In the genomic region with DNA sequence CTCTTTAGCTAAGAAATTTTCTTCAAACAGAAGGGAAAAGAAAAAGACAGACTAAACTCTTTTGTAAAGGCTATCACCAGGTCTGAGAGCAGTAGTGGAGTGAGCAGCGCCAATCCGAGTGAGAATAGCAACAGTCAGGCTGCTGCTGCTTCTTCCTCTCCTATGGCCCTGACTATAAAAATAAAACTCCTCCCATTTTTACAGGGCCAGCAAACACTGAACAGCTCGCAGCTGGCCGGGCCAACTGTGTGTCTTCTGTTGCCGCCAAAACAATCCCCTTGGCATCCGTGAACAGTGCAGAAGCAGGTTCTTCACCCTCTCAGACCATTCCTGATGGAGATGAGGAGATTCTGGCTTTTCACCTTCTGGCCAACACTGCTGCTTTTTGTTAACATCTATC, we compare ENCODE assay signal across 17 cellular contexts.
DNase-seq lines count a peak whose midpoint lies in the region; ATAC-seq and TF ChIP-seq lines count a peak whose summit lies in the region.
"Had no signal": no experiment of that assay in that cellular context is flagged by ENCODE, and none has a peak within 500 bp of the region (broad histone marks: within the 10 kb centered on the region; RNA-seq: fewer than 3 reads in every experiment).

No MANE protein-coding gene starts in this region.

- H3K36me3 Mint-ChIP-seq in GM23338 (ENCODE audit: low read depth), result no peaks in the 10 kb centered on the region
- no peaks in the 10 kb centered on the region for H3K36me3 Mint-ChIP-seq in mesothelial cell of epicardium
- H3K36me3 Mint-ChIP-seq: IgD-negative memory B cell had no signal

- no peaks in the 10 kb centered on the region for H3K4me1 ChIP-seq in GM23338 (ENCODE audit: insufficient read depth)

- H3K79me2 ChIP-seq in GM23338 (replicated peaks; ENCODE audit: insufficient read depth), result no peaks in the 10 kb centered on the region

- H3K27ac Mint-ChIP-seq in GM23338, result no peak overlapping the region
- no peak overlapping the region for H3K27ac Mint-ChIP-seq in mesothelial cell of epicardium
- H3K27ac Mint-ChIP-seq: H9, IgD-negative memory B cell had no signal

- H3K27me3 Mint-ChIP-seq in GM23338 (ENCODE audit: insufficient read depth, low read depth, poor library complexity) (peaks cover 2% of the 10 kb centered on the region), mesothelial cell of epicardium (ENCODE audit: low read depth) (no peaks in the 10 kb centered on the region)
- H3K27me3 Mint-ChIP-seq: IgD-negative memory B cell had no signal

- DNase-seq in COLO668 (lab: John Stamatoyannopoulos, UW; ENCODE audit: unreplicated experiment) (peak; percentile 36), GM23338 (ENCODE audit: low spot score) (no peak), NCI-H2196 treated with DMSO at 0.1 percent for 48 hours (lab: John Stamatoyannopoulos, UW; ENCODE audit: unreplicated experiment) (peak; percentile 32), left colon (peak in 1 of 2 donors; percentile 5), SKM-1 (lab: John Stamatoyannopoulos, UW; ENCODE audit: unreplicated experiment) (no peak), mesothelial cell of epicardium (ENCODE audit: low spot score in 2 of 2, unreplicated experiment in 2 of 2) (no peak)
- no peak for DNase-seq in activated CD4-positive, alpha-beta T cell treated with anti-CD3 and anti-CD28 coated beads for 4 hours
- DNase-seq: C1 segment of cervical spinal cord, DMS79, H9, NCI-H1436, NCI-H2081, NCI-H2227 treated with DMSO at 0.1 percent for 48 hours, NCI-H526 treated with DMSO at 0.1 percent for 48 hours, PC-3 had no signal

- peak overlapping the region; percentile 76 for H2AFZ ChIP-seq in GM23338

- no peaks in the 10 kb centered on the region for H3K4me1 Mint-ChIP-seq in GM23338
- H3K4me1 Mint-ChIP-seq in mesothelial cell of epicardium, result no peaks in the 10 kb centered on the region

- ATAC-seq in GM23338 (no peak), left colon (peak; percentile 64)
- ATAC-seq: PC-3 had no signal

- H3K9me2 ChIP-seq in GM23338 (ENCODE audit: insufficient read depth), result peaks cover 1% of the 10 kb centered on the region; the same call in 1 of the 2 replicates

- no peak overlapping the region for H3K4me2 ChIP-seq in GM23338

- no peaks in the 10 kb centered on the region for H3F3A ChIP-seq in GM23338 (replicated peaks; ENCODE audit: low read depth)

- no peaks in the 10 kb centered on the region for H4K20me1 ChIP-seq in GM23338 (replicated peaks; ENCODE audit: insufficient read depth)

- TF ChIP-seq CTCF in GM23338 (conservative IDR thresholded peaks at IDR 0.05; ENCODE audit: low read depth in 2 of 2) (no peak), mesothelial cell of epicardium (IDR thresholded peaks at IDR 0.05; ENCODE audit: unreplicated experiment) (no peak)

- peaks cover 3% of the 10 kb centered on the region; the same call in 1 of the 3 replicates for H3K9me3 Mint-ChIP-seq in GM23338
- H3K9me3 Mint-ChIP-seq in mesothelial cell of epicardium, result no peaks in the 10 kb centered on the region
- H3K9me3 Mint-ChIP-seq: H9 had no signal

- no peaks in the 10 kb centered on the region for H3K36me3 ChIP-seq in GM23338 (ENCODE audit: insufficient read depth)

- no peak overlapping the region for H3K4me3 ChIP-seq in GM23338

- H3K4me3 Mint-ChIP-seq in GM23338 (no peak overlapping the region), mesothelial cell of epicardium (no peak overlapping the region)
- H3K4me3 Mint-ChIP-seq: H9, IgD-negative memory B cell had no signal

- no peaks in the 10 kb centered on the region for H3K27me3 ChIP-seq in GM23338 (ENCODE audit: insufficient read depth)

- no peak overlapping the region for H3K27ac ChIP-seq in GM23338 (ENCODE audit: low read depth)
- H3K27ac ChIP-seq: RWPE1 had no signal

- intact Hi-C loops in left colon (cut with DNase I, micrococcal nuclease), result no loop called here

TF ChIP-seq in GM23338, 12 proteins besides CTCF, POLR2A, EP300 and RAD21 (continues in another document):
- TF ChIP-seq STAT1 (IDR thresholded peaks at IDR 0.05; ENCODE audit: unreplicated experiment) (no peak), NANOG (IDR thresholded peaks at IDR 0.05; ENCODE audit: borderline replicate concordance) (no peak), POLR2AphosphoS5 (IDR thresholded peaks at IDR 0.05; ENCODE audit: low read depth) (no peak), ZNF114 (CRISPR knock-in tag; IDR thresholded peaks at IDR 0.05) (no peak), CREB1 (CRISPR knock-in tag; IDR thresholded peaks at IDR 0.05; ENCODE audit: low read depth) (no peak), EZH2 (IDR thresholded peaks at IDR 0.05; ENCODE audit: low read depth, unreplicated experiment) (no peak), ZNF331 (CRISPR knock-in tag; IDR thresholded peaks at IDR 0.05; ENCODE audit: low read depth) (no peak), JUNB (IDR thresholded peaks at IDR 0.05; ENCODE audit: unreplicated experiment) (no peak)
- TF ChIP-seq, protein P1, sequence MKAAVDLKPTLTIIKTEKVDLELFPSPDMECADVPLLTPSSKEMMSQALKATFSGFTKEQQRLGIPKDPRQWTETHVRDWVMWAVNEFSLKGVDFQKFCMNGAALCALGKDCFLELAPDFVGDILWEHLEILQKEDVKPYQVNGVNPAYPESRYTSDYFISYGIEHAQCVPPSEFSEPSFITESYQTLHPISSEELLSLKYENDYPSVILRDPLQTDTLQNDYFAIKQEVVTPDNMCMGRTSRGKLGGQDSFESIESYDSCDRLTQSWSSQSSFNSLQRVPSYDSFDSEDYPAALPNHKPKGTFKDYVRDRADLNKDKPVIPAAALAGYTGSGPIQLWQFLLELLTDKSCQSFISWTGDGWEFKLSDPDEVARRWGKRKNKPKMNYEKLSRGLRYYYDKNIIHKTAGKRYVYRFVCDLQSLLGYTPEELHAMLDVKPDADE (IDR thresholded peaks at IDR 0.05), result no peak
- TF ChIP-seq, protein P2, sequence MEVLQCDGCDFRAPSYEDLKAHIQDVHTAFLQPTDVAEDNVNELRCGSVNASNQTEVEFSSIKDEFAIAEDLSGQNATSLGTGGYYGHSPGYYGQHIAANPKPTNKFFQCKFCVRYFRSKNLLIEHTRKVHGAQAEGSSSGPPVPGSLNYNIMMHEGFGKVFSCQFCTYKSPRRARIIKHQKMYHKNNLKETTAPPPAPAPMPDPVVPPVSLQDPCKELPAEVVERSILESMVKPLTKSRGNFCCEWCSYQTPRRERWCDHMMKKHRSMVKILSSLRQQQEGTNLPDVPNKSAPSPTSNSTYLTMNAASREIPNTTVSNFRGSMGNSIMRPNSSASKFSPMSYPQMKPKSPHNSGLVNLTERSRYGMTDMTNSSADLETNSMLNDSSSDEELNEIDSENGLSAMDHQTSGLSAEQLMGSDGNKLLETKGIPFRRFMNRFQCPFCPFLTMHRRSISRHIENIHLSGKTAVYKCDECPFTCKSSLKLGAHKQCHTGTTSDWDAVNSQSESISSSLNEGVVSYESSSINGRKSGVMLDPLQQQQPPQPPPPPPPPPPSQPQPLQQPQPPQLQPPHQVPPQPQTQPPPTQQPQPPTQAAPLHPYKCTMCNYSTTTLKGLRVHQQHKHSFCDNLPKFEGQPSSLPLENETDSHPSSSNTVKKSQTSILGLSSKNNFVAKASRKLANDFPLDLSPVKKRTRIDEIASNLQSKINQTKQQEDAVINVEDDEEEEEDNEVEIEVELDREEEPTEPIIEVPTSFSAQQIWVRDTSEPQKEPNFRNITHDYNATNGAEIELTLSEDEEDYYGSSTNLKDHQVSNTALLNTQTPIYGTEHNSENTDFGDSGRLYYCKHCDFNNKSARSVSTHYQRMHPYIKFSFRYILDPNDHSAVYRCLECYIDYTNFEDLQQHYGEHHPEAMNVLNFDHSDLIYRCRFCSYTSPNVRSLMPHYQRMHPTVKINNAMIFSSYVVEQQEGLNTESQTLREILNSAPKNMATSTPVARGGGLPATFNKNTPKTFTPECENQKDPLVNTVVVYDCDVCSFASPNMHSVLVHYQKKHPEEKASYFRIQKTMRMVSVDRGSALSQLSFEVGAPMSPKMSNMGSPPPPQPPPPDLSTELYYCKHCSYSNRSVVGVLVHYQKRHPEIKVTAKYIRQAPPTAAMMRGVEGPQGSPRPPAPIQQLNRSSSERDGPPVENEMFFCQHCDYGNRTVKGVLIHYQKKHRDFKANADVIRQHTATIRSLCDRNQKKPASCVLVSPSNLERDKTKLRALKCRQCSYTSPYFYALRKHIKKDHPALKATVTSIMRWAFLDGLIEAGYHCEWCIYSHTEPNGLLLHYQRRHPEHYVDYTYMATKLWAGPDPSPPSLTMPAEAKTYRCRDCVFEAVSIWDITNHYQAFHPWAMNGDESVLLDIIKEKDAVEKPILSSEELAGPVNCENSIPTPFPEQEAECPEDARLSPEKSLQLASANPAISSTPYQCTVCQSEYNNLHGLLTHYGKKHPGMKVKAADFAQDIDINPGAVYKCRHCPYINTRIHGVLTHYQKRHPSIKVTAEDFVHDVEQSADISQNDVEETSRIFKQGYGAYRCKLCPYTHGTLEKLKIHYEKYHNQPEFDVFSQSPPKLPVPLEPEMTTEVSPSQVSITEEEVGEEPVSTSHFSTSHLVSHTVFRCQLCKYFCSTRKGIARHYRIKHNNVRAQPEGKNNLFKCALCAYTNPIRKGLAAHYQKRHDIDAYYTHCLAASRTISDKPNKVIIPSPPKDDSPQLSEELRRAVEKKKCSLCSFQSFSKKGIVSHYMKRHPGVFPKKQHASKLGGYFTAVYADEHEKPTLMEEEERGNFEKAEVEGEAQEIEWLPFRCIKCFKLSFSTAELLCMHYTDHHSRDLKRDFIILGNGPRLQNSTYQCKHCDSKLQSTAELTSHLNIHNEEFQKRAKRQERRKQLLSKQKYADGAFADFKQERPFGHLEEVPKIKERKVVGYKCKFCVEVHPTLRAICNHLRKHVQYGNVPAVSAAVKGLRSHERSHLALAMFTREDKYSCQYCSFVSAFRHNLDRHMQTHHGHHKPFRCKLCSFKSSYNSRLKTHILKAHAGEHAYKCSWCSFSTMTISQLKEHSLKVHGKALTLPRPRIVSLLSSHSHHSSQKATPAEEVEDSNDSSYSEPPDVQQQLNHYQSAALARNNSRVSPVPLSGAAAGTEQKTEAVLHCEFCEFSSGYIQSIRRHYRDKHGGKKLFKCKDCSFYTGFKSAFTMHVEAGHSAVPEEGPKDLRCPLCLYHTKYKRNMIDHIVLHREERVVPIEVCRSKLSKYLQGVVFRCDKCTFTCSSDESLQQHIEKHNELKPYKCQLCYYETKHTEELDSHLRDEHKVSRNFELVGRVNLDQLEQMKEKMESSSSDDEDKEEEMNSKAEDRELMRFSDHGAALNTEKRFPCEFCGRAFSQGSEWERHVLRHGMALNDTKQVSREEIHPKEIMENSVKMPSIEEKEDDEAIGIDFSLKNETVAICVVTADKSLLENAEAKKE (CRISPR knock-in tag; IDR thresholded peaks at IDR 0.05), result no peak

Comparison
In these comparisons a context has a peak if more than half of its experiments do, and no peak if none do; other contexts are left out.
1. DNase-seq: peak in COLO668 (single experiment) and NCI-H2196 treated with DMSO at 0.1 percent for 48 hours (single experiment); none in GM23338 (single experiment), SKM-1 (single experiment), activated CD4-positive, alpha-beta T cell treated with anti-CD3 and anti-CD28 coated beads for 4 hours (0 of 2) and mesothelial cell of epicardium (0 of 2).